1 cellular context compared by ENCODE assay signal in the genomic region with DNA sequence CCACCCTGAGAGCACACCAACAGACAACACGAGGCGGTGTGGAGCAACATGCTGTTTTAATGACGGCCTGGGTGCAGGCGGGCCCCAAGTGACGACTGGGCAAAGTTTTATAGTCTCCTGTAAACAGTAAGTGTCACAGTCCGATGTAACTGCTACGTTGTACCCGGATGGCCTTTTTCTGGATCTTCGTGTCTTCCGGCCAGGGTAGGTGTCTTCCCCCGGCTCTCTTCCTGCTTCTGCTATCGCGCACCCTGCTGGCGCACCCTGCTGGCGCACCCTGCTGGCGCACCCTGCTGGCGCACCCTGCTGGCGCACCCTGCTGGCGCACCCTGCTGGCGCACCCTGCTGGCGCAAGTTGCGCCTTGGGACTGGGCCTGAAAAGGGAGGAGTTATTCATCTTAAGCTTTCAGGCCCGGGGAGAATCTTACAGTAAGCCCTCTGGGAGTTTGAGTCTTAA.
TF ChIP-seq lines count a peak whose summit lies in the region.

No MANE protein-coding gene starts in this region.

TF ChIP-seq in IMR-90, 13 proteins besides CTCF, POLR2A, EP300 and RAD21:
- TF ChIP-seq SMC3 (IDR thresholded peaks at IDR 0.05; ENCODE audit: low read depth, low read length) (no peak), CHD1 (IDR thresholded peaks at IDR 0.05; ENCODE audit: low read depth, low read length) (no peak), BHLHE40 (IDR thresholded peaks at IDR 0.05; ENCODE audit: low read depth, low read length) (no peak), CEBPB (IDR thresholded peaks at IDR 0.05; ENCODE audit: low read depth, low read length) (no peak), MAZ (IDR thresholded peaks at IDR 0.05; ENCODE audit: borderline replicate concordance, low read depth, low read length) (no peak), NFE2L2 (IDR thresholded peaks at IDR 0.05; ENCODE audit: low read depth, low read length) (no peak), RFX5 (IDR thresholded peaks at IDR 0.05; ENCODE audit: low read depth, low read length) (no peak), MAFK (IDR thresholded peaks at IDR 0.05; ENCODE audit: low read depth, low read length) (no peak), MXI1 (IDR thresholded peaks at IDR 0.05; ENCODE audit: borderline replicate concordance, low read depth, low read length) (no peak), FOS (IDR thresholded peaks at IDR 0.05; ENCODE audit: low read depth, low read length) (no peak), RCOR1 (IDR thresholded peaks at IDR 0.05; ENCODE audit: insufficient replicate concordance, low read length) (no peak)
- TF ChIP-seq, protein P1, sequence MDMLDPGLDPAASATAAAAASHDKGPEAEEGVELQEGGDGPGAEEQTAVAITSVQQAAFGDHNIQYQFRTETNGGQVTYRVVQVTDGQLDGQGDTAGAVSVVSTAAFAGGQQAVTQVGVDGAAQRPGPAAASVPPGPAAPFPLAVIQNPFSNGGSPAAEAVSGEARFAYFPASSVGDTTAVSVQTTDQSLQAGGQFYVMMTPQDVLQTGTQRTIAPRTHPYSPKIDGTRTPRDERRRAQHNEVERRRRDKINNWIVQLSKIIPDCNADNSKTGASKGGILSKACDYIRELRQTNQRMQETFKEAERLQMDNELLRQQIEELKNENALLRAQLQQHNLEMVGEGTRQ (IDR thresholded peaks at IDR 0.05; ENCODE audit: low read depth, low read length): no peak
- TF ChIP-seq, protein P2, sequence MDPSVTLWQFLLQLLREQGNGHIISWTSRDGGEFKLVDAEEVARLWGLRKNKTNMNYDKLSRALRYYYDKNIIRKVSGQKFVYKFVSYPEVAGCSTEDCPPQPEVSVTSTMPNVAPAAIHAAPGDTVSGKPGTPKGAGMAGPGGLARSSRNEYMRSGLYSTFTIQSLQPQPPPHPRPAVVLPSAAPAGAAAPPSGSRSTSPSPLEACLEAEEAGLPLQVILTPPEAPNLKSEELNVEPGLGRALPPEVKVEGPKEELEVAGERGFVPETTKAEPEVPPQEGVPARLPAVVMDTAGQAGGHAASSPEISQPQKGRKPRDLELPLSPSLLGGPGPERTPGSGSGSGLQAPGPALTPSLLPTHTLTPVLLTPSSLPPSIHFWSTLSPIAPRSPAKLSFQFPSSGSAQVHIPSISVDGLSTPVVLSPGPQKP (IDR thresholded peaks at IDR 0.05; ENCODE audit: borderline replicate concordance, low read depth, low read length): no peak
